In genomic region chr3:12681586-12682371, GRCh38 we compare ENCODE assay signal across 9 cellular contexts. TPM values are rescaled to one million over a fixed set of nuclear protein-coding genes. Genes with fewer than 3 reads are reported as not detected.
A peak's percentile ranks its signal among the peaks of the same experiment; 100 is the strongest.
DNase-seq lines count a peak whose midpoint lies in the region; ATAC-seq and TF ChIP-seq lines count a peak whose summit lies in the region.
"Had no signal": no experiment of that assay in that cellular context is flagged by ENCODE, and none has a peak within 500 bp of the region (broad histone marks: within the 10 kb centered on the region; RNA-seq: fewer than 3 reads in every experiment).

No MANE protein-coding gene starts in this region.

- H3K4me1 ChIP-seq in HEK293 (ENCODE audit: control insufficient read depth, insufficient read depth, low read length) (no peaks in the 10 kb centered on the region), adrenal gland (replicated peaks in 1 of 2) (peaks cover 7 to 8% of the 10 kb centered on the region in 2 donors), right cardiac atrium (ENCODE audit: control insufficient read depth, insufficient read depth, low read length) (no peaks in the 10 kb centered on the region), endodermal cell (ENCODE audit: control insufficient read depth, insufficient read depth, low read length) (peaks cover 3% of the 10 kb centered on the region)

- H3K36me3 Mint-ChIP-seq in stimulated activated naive B cell treated with anti-CD40 and anti-IgM and Interleukin-4, amounts not matched to agents 10 μg/mL and 1 μg/mL and 100 μg/mL, for 72 hours, result no peaks in the 10 kb centered on the region
- H3K36me3 Mint-ChIP-seq in endodermal cell (ENCODE audit: low read depth), result no peaks in the 10 kb centered on the region
- H3K36me3 Mint-ChIP-seq: T-cell had no signal

- POLR2A ChIA-PET in HEK293 (lab: Yijun Ruan, JAX), result no interaction called here
- POLR2A ChIA-PET in RWPE1 (lab: Yijun Ruan, JAX; ENCODE audit: low non-redundant PET), result no interaction called here

- ATAC-seq in right cardiac atrium, result peak; percentile 80 to 90
- peak; percentile 58 to 79 for ATAC-seq in stimulated activated naive B cell treated with anti-CD40 and anti-IgM and Interleukin-4, amounts not matched to agents 10 μg/mL and 1 μg/mL and 100 μg/mL, for 72 hours (replicated peaks)
- ATAC-seq: T-cell had no signal

- peaks cover 0 to 4% of the 10 kb centered on the region in 2 donors for H3K4me1 Mint-ChIP-seq in stimulated activated naive B cell treated with anti-CD40 and anti-IgM and Interleukin-4, amounts not matched to agents 10 μg/mL and 1 μg/mL and 100 μg/mL, for 72 hours
- peaks cover 5% of the 10 kb centered on the region for H3K4me1 Mint-ChIP-seq in endodermal cell

- no peak overlapping the region for H3K9ac ChIP-seq in endodermal cell (ENCODE audit: extremely low read depth, low read length, poor library complexity, severe bottlenecking)

- no peaks in the 10 kb centered on the region for H3K36me3 ChIP-seq in HEK293 (ENCODE audit: control insufficient read depth in 2 of 2, insufficient read depth in 1 of 2, low read length in 2 of 2)
- H3K36me3 ChIP-seq in adrenal gland (replicated peaks in 1 of 2), result no peaks in the 10 kb centered on the region
- H3K36me3 ChIP-seq in endodermal cell (ENCODE audit: control insufficient read depth, insufficient read depth, low read length), result no peaks in the 10 kb centered on the region

- CTCF ChIA-PET in HEK293 (lab: Yijun Ruan, JAX), result interaction anchor here (0.7 to 2.6 kb wide), 3 partner anchors 11 to 25 kb away, joined by 3 to 13 read pairs (median 3); no protein-coding TSS in a partner anchor
- CTCF ChIA-PET in RWPE1 (lab: Yijun Ruan, JAX), result interaction anchor here (0.6 kb wide), 1 partner anchor 738 kb away, joined by 3 read pairs; no protein-coding TSS in a partner anchor

- H3K27me3 ChIP-seq in adrenal gland (no peaks in the 10 kb centered on the region), right cardiac atrium (ENCODE audit: control insufficient read depth, insufficient read depth) (no peaks in the 10 kb centered on the region), endodermal cell (ENCODE audit: control insufficient read depth, insufficient read depth, low read length, poor library complexity, severe bottlenecking) (no peaks in the 10 kb centered on the region)

- H3K4me3 Mint-ChIP-seq in stimulated activated naive B cell treated with anti-CD40 and anti-IgM and Interleukin-4, amounts not matched to agents 10 μg/mL and 1 μg/mL and 100 μg/mL, for 72 hours, result no peak overlapping the region
- H3K4me3 Mint-ChIP-seq in endodermal cell, result no peak overlapping the region
- H3K4me3 Mint-ChIP-seq: T-cell had no signal

- no peak for TF ChIP-seq POLR2A in adrenal gland (IDR thresholded peaks at IDR 0.05)

- H3K27me3 Mint-ChIP-seq in stimulated activated naive B cell treated with anti-CD40 and anti-IgM and Interleukin-4, amounts not matched to agents 10 μg/mL and 1 μg/mL and 100 μg/mL, for 72 hours, result peaks cover 5% of the 10 kb centered on the region in 2 donors
- H3K27me3 Mint-ChIP-seq in endodermal cell (ENCODE audit: insufficient read depth), result no peaks in the 10 kb centered on the region

- intact Hi-C loops in adrenal gland (cut with DNase I), result no loop called here
- intact Hi-C loops in right cardiac atrium (cut with DNase I), result no loop called here

- 69 to 83% (median 73%) methylated on average over 2 of the region's 2 CpGs for WGBS in adrenal gland, 4 donors
- WGBS in right cardiac atrium, result 43% methylated on average over 2 of the region's 2 CpGs
- WGBS in endodermal cell (ENCODE audit: insufficient coverage in 1 of 2, insufficient read length in 1 of 2), 2 experiments, result 90 to 92% methylated on average over 2 of the region's 2 CpGs

- H3K9me3 Mint-ChIP-seq in stimulated activated naive B cell treated with anti-CD40 and anti-IgM and Interleukin-4, amounts not matched to agents 10 μg/mL and 1 μg/mL and 100 μg/mL, for 72 hours, result no peaks in the 10 kb centered on the region
- H3K9me3 Mint-ChIP-seq in endodermal cell, result no peaks in the 10 kb centered on the region
- H3K9me3 Mint-ChIP-seq: T-cell had no signal

- H3K4me3 ChIP-seq in HEK293 (ENCODE audit: low read depth, low read length) (no peak overlapping the region), adrenal gland (no peak overlapping the region), right cardiac atrium (ENCODE audit: low read length) (no peak overlapping the region), endodermal cell (ENCODE audit: low read length) (no peak overlapping the region)

- H3K27ac Mint-ChIP-seq in stimulated activated naive B cell treated with anti-CD40 and anti-IgM and Interleukin-4, amounts not matched to agents 10 μg/mL and 1 μg/mL and 100 μg/mL, for 72 hours, result no peak overlapping the region
- H3K27ac Mint-ChIP-seq in endodermal cell, result no peak overlapping the region
- H3K27ac Mint-ChIP-seq: T-cell had no signal

- H3K27ac ChIP-seq in HEK293 (ENCODE audit: extremely low read depth, low read depth, low read length) (no peak overlapping the region), adrenal gland (peak overlapping the region; percentile 15 to 89 (median 58)), right cardiac atrium (ENCODE audit: low read length) (peak overlapping the region; percentile 73), RWPE1 (no peak overlapping the region), endodermal cell (ENCODE audit: low read depth, low read length) (no peak overlapping the region)

- DNase-seq in adrenal gland (peak in 6 of 7 donors; percentile 37 to 77 (median 58)), right cardiac atrium (no peak), middle frontal gyrus (ENCODE audit: extremely low spot score, low spot score) (no peak), RWPE1 (ENCODE audit: low spot score) (no peak), endodermal cell (no peak), HPDE6-E6E7 (ENCODE audit: extremely low spot score) (no peak)
- no peak for DNase-seq in stimulated activated naive B cell treated with anti-CD40 and anti-IgM and Interleukin-4, amounts not matched to agents 10 μg/mL and 1 μg/mL and 100 μg/mL, for 72 hours

- no peaks in the 10 kb centered on the region for H3K9me3 ChIP-seq in HEK293 (ENCODE audit: control insufficient read depth, insufficient read depth, low read depth, low read length)
- no peaks in the 10 kb centered on the region for H3K9me3 ChIP-seq in adrenal gland (replicated peaks in 1 of 3)
- no peaks in the 10 kb centered on the region for H3K9me3 ChIP-seq in right cardiac atrium (ENCODE audit: control insufficient read depth, low read length)
- H3K9me3 ChIP-seq in endodermal cell (ENCODE audit: control insufficient read depth, low read length), result no peaks in the 10 kb centered on the region

- TF ChIP-seq CTCF in HEK293 (tag by site-specific recombination; IDR thresholded peaks at IDR 0.05) (no peak), adrenal gland (IDR thresholded peaks at IDR 0.05) (no peak), RWPE1 (conservative IDR thresholded peaks at IDR 0.05; ENCODE audit: low read depth) (no peak), endodermal cell (conservative IDR thresholded peaks at IDR 0.05) (no peak)

TF ChIP-seq in HEK293, 187 proteins besides CTCF, POLR2A, EP300 and RAD21:
- TF ChIP-seq ZNF146 (tag by site-specific recombination; IDR thresholded peaks at IDR 0.05) (no peak), ZNF335 (tag by site-specific recombination; conservative IDR thresholded peaks at IDR 0.05) (peak; percentile 79), PRDM1 (tag by site-specific recombination; IDR thresholded peaks at IDR 0.05) (peak; percentile 46; the same call in 1 of the 2 replicates), ATF2 (tag by site-specific recombination; IDR thresholded peaks at IDR 0.05; ENCODE audit: low read depth) (0 out of 2 replicates have a peak, but pooled peaks have one; percentile 6)

RNA-seq across cellular contexts. Expression of gene RAF1, which starts 17.9 kb away (rescaled TPM):
- total RNA-seq in adrenal gland (100 to 1,000 TPM in 1 of 8 donors, 10 to 100 TPM in 7; 62.2 to 110 (median 71.1) TPM), right cardiac atrium (100 to 1,000 TPM; 130 to 146 (median 142) TPM), endodermal cell (100 to 1,000 TPM in 1 of 2 donors, 10 to 100 TPM in 1; 95.4 to 116 TPM)
- polyA plus RNA-seq in adrenal gland (10 to 100 TPM; 45.9 to 70.2 (median 52.0) TPM), right cardiac atrium (88.0 TPM)
- polyA plus RNA-seq in endodermal cell (2013, experiment 1 of 2), result 124 TPM
- 111 TPM for polyA plus RNA-seq in endodermal cell (2013, experiment 2 of 2)

Comparison
In these comparisons a context has a peak if more than half of its experiments do, and no peak if none do; other contexts are left out.
1. H3K27ac ChIP-seq: peak in adrenal gland (5 of 5) and right cardiac atrium (single experiment); none in HEK293 (single experiment), RWPE1 (single experiment) and endodermal cell (single experiment).
2. DNase-seq: peak in adrenal gland (6 of 7); none in right cardiac atrium (0 of 3), stimulated activated naive B cell treated with anti-CD40 and anti-IgM and Interleukin-4, amounts not matched to agents 10 μg/mL and 1 μg/mL and 100 μg/mL, for 72 hours (single experiment), middle frontal gyrus (single experiment), RWPE1 (single experiment), endodermal cell (single experiment) and HPDE6-E6E7 (single experiment).